Comparison of ENCODE assay signal across 27 cellular contexts in the genomic region with DNA sequence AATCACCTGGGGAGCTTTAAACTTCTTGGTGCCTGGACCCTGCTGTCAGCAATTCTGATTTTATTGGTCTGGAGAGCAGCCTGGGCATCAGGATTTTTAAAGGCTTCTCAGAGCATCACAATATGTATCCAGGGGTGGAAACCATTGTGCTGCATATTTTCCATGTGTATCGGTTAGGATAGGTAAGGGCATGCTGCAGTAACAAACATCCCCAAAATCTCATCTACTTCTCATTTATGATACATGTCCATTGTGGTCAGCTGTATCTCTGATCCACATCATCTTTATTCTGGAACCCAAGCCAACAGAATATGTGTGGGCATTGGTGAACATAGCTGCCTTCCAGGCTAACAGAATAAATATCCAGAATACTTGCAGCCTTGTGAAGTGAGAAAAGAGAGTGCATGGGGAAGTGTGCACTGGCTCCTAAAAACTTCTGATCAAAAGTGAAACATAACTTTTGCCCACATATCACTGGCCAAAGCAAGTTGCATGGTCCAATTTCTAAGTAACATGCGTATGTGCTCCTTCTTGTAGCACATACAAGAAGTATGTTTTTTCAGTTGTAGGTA.
"Had no signal": no experiment of that assay in that cellular context is flagged by ENCODE, and none has a peak within 500 bp of the region (broad histone marks: within the 10 kb centered on the region; RNA-seq: fewer than 3 reads in every experiment).

No MANE protein-coding gene starts in this region.

- H3K9me3 ChIP-seq: adrenal gland, body of pancreas, colonic mucosa had no signal

- H3K36me3 ChIP-seq: adrenal gland, colonic mucosa had no signal

- DNase-seq: activated CD4-positive, alpha-beta memory T cell treated with anti-CD3 and anti-CD28 coated beads for 36 hours; activated CD4-positive, alpha-beta T cell treated with anti-CD3 and anti-CD28 coated beads for 36 hours; activated CD4-positive, alpha-beta T cell treated with anti-CD3 and anti-CD28 coated beads, Interleukin-2, amount 10 ng/mL, durations not matched to agents 24 days and 14 days; activated CD4-positive, CD25-positive, alpha-beta regulatory T cell; activated CD4-positive, CD25-positive, alpha-beta regulatory T cell treated with anti-CD3 and anti-CD28 coated beads, Interleukin-2, amount 50 U/mL, for 72 hours; activated CD8-positive, alpha-beta memory T cell treated with anti-CD3 and anti-CD28 coated beads, Interleukin-2, amount 10 ng/mL, durations not matched to agents 7 days and 5 days; activated CD8-positive, alpha-beta memory T cell treated with anti-CD3 and anti-CD28 coated beads, Interleukin-2, amount 50 U/mL, for 4 hours; activated CD8-positive, alpha-beta T cell treated with anti-CD3 and anti-CD28 coated beads, Interleukin-2, amount 10 ng/mL, durations not matched to agents 7 days and 5 days; activated effector memory CD4-positive, alpha-beta T cell treated with anti-CD3 and anti-CD28 coated beads, Interleukin-2, amount 50 U/mL, for 16 hours; activated naive CD4-positive, alpha-beta T cell treated with anti-CD3 and anti-CD28 coated beads for 36 hours; activated naive CD8-positive, alpha-beta T cell treated with anti-CD3 and anti-CD28 coated beads for 36 hours; activated naive CD8-positive, alpha-beta T cell treated with anti-CD3 and anti-CD28 coated beads, Interleukin-2, amount 50 U/mL, for 24 hours; activated T-cell treated with anti-CD3 and anti-CD28 coated beads, Interleukin-2, amount 50 U/mL, for 1 hour; activated T-cell treated with anti-CD3 and anti-CD28 coated beads, Interleukin-2, amount 50 U/mL, for 48 hours; adrenal gland; amygdala; aorta; body of pancreas; central memory CD4-positive, alpha-beta T cell; cerebellar nuclear complex; colonic mucosa; effector CD8-positive, alpha-beta T cell; foreskin fibroblast; head of caudate nucleus; T-helper 17 cell had no signal

- ATAC-seq: activated CD4-positive, alpha-beta T cell treated with anti-CD3 and anti-CD28 coated beads for 36 hours; activated CD8-positive, alpha-beta memory T cell treated with anti-CD3 and anti-CD28 coated beads, Interleukin-2, amount 10 ng/mL, durations not matched to agents 7 days and 5 days; activated CD8-positive, alpha-beta T cell treated with anti-CD3 and anti-CD28 coated beads, Interleukin-2, amount 10 ng/mL, durations not matched to agents 7 days and 5 days; activated naive CD8-positive, alpha-beta T cell treated with anti-CD3 and anti-CD28 coated beads, Interleukin-2, amount 50 U/mL, for 24 hours; body of pancreas; esophagus mucosa; T-helper 17 cell had no signal

- H3K27me3 ChIP-seq: adrenal gland, body of pancreas, colonic mucosa had no signal

- FAIRE-seq: frontal cortex had no signal

- H3K4me3 ChIP-seq: adrenal gland, body of pancreas, colonic mucosa had no signal

- H3K4me1 ChIP-seq: adrenal gland, body of pancreas, colonic mucosa had no signal

- H3K27ac ChIP-seq: adrenal gland, body of pancreas, colonic mucosa had no signal
